Comparison of ENCODE assay signal across 31 cellular contexts in the genomic region with DNA sequence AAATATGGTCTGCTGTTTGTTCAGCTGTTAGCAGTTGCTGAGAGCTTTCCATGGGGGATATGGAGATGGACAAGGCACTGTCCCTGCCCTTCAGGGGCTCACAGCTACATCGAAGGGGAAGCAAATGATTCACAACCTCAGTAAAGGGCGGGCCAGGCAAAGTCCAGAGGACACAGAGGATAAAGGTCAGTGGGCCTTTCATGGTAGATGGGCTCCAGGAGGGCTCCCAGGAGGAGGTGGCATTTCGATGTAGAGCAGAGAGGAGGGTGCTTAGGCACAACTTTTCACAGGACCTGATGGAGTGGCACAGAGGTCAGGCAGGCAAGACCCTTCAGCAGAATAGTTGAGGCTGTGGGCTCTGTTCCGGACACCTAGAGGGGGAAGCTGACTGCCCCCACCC. TPM values are rescaled to one million over a fixed set of nuclear protein-coding genes. Genes with fewer than 3 reads are reported as not detected.
"Had no signal": no experiment of that assay in that cellular context is flagged by ENCODE, and none has a peak within 500 bp of the region (broad histone marks: within the 10 kb centered on the region; RNA-seq: fewer than 3 reads in every experiment).

No MANE protein-coding gene starts in this region.

- H3K4me1 Mint-ChIP-seq: mesothelial cell of epicardium had no signal

- FAIRE-seq: endometrium, keratinocyte had no signal

- H3K4me3 Mint-ChIP-seq: effector memory CD8-positive, alpha-beta T cell; mesothelial cell of epicardium; natural killer cell treated with Interleukin-12 subunit alpha and Interleukin-12 subunit beta and Interleukin-15 and Interleukin-18, amount 100 ng/mL, for 72 hours; neural crest cell; stimulated activated effector memory CD8-positive, alpha-beta T cell treated with anti-CD3 and anti-CD28 coated beads, Interleukin-12 subunit alpha, Interleukin-12 subunit beta, amount 100 ng/mL, for 72 hours; type B pancreatic cell had no signal

- H3K4me3 ChIP-seq: esophagus squamous epithelium, mucosa of descending colon, prostate gland, right atrium auricular region, sigmoid colon, stomach, thyroid gland had no signal

- H3K9me3 ChIP-seq: esophagus squamous epithelium, mucosa of descending colon, prostate gland, right atrium auricular region, sigmoid colon, stomach, thyroid gland had no signal

- H3K36me3 Mint-ChIP-seq: mesothelial cell of epicardium; naive B cell; natural killer cell treated with Interleukin-12 subunit alpha and Interleukin-12 subunit beta and Interleukin-15 and Interleukin-18, amount 100 ng/mL, for 72 hours; type B pancreatic cell had no signal

- DNase-seq: cortex of kidney; effector memory CD8-positive, alpha-beta T cell; erythroblast; esophagus squamous epithelium; foreskin melanocyte; mesenchymal stem cell; naive B cell; sigmoid colon; stimulated activated CD4-positive, alpha-beta T cell treated with anti-CD3 and anti-CD28 coated beads, Interleukin-2, amount 100 ng/mL, for 24 hours; stimulated activated CD4-positive, alpha-beta T cell treated with anti-CD3 and anti-CD28 coated beads, Interleukin-4, amount 100 ng/mL, for 24 hours; stimulated activated naive CD4-positive, alpha-beta T cell treated with Interleukin-2 at 50 U/mL for 16 hours; stomach; thyroid gland had no signal

- H3K36me3 ChIP-seq: esophagus squamous epithelium, prostate gland, right atrium auricular region, sigmoid colon, stomach, thyroid gland had no signal

- H3K4me1 ChIP-seq: prostate gland, right atrium auricular region, sigmoid colon had no signal

- H3K27ac Mint-ChIP-seq: effector memory CD8-positive, alpha-beta T cell; mesothelial cell of epicardium; naive B cell; natural killer cell treated with Interleukin-12 subunit alpha and Interleukin-12 subunit beta and Interleukin-15 and Interleukin-18, amount 100 ng/mL, for 72 hours; type B pancreatic cell had no signal

- H3K9me3 Mint-ChIP-seq: effector memory CD8-positive, alpha-beta T cell; mesothelial cell of epicardium; naive B cell; natural killer cell treated with Interleukin-12 subunit alpha and Interleukin-12 subunit beta and Interleukin-15 and Interleukin-18, amount 100 ng/mL, for 72 hours; neural crest cell; stimulated activated effector memory CD8-positive, alpha-beta T cell treated with anti-CD3 and anti-CD28 coated beads, Interleukin-12 subunit alpha, Interleukin-12 subunit beta, amount 100 ng/mL, for 72 hours; type B pancreatic cell had no signal

- ATAC-seq: effector memory CD8-positive, alpha-beta T cell; mucosa of descending colon; natural killer cell treated with Interleukin-12 subunit alpha and Interleukin-12 subunit beta and Interleukin-15 and Interleukin-18, amount 100 ng/mL, for 72 hours; stimulated activated effector memory CD8-positive, alpha-beta T cell treated with anti-CD3 and anti-CD28 coated beads, Interleukin-12 subunit alpha, Interleukin-12 subunit beta, amount 100 ng/mL, for 72 hours had no signal

- H3K27me3 ChIP-seq: right atrium auricular region, thyroid gland had no signal

- H3K27ac ChIP-seq: esophagus squamous epithelium, prostate gland, right atrium auricular region, sigmoid colon, stomach had no signal

RNA-seq across cellular contexts. Expression of a gene that starts 15.2 kb away (rescaled TPM):
- total RNA-seq: dermis microvascular lymphatic vessel endothelial cell; esophagus squamous epithelium; lower leg skin; lung microvascular endothelial cell; mesothelial cell of epicardium; mucosa of descending colon; natural killer cell treated with Interleukin-12 subunit alpha and Interleukin-12 subunit beta and Interleukin-15 and Interleukin-18, amount 100 ng/mL, for 72 hours; neural crest cell; osteocyte; prostate gland; right atrium auricular region; sigmoid colon; skeletal muscle tissue; stomach; subcutaneous adipose tissue; temporal lobe; thyroid gland; urinary bladder had no signal
- polyA plus RNA-seq: keratinocyte, stomach, urinary bladder had no signal
